Comparison of ENCODE assay signal across 25 cellular contexts in genomic region chr5:51395245-51395644, GRCh38. TPM values are rescaled to one million over a fixed set of nuclear protein-coding genes. Genes with fewer than 3 reads are reported as not detected.
DNase-seq lines count a peak whose midpoint lies in the region; ATAC-seq and TF ChIP-seq lines count a peak whose summit lies in the region.
"Had no signal": no experiment of that assay in that cellular context is flagged by ENCODE, and none has a peak within 500 bp of the region (broad histone marks: within the 10 kb centered on the region; RNA-seq: fewer than 3 reads in every experiment).

No MANE protein-coding gene starts in this region.

- H3K4me1 ChIP-seq in BE2C (peaks cover 37% of the 10 kb centered on the region), HUES6 (ENCODE audit: control insufficient read depth, insufficient read depth, low read length) (peaks cover 86% of the 10 kb centered on the region), iPS-15b (ENCODE audit: control insufficient read depth, insufficient read depth, low read length) (peaks cover 38% of the 10 kb centered on the region), heart left ventricle (no peaks in the 10 kb centered on the region)

- intact Hi-C loops in heart left ventricle (cut with DNase I) = no loop called here

- CTCF ChIA-PET in WTC11 (lab: Charles Lee) = interaction anchor here (0.7 to 2.1 kb wide), 5 partner anchors 10 to 432 kb away, joined by 3 to 20 read pairs (median 7); partner anchors contain the start of gene ISL1

- ATAC-seq in WTC11 (peak; percentile 33), heart left ventricle (no peak), GM21528 (IDR thresholded peaks at IDR 0.05; ENCODE audit: low FRiP score, unreplicated experiment) (no peak)
- ATAC-seq: K562, Right ventricle myocardium inferior had no signal

- no peak for TF ChIP-seq POLR2A in heart left ventricle (IDR thresholded peaks at IDR 0.05)

- H3K36me3 Mint-ChIP-seq in WTC11 = no peaks in the 10 kb centered on the region

- H3K4me1 Mint-ChIP-seq in WTC11 = peaks cover 88% of the 10 kb centered on the region

- TF ChIP-seq CTCF in BE2C (IDR thresholded peaks at IDR 0.05; ENCODE audit: low read depth, low read length) (no peak), WTC11 (IDR thresholded peaks at IDR 0.05) (no peak), foreskin fibroblast (IDR thresholded peaks at IDR 0.05; ENCODE audit: low read depth, low read length) (no peak), heart left ventricle (IDR thresholded peaks at IDR 0.05) (no peak)

- no peaks in the 10 kb centered on the region for H3K9me3 ChIP-seq in BE2C
- no peaks in the 10 kb centered on the region for H3K9me3 ChIP-seq in HUES6 (ENCODE audit: control insufficient read depth, insufficient read depth, low read depth, low read length)
- no peaks in the 10 kb centered on the region for H3K9me3 ChIP-seq in iPS-15b (ENCODE audit: control insufficient read depth, insufficient read depth, low read length)
- no peaks in the 10 kb centered on the region for H3K9me3 ChIP-seq in heart left ventricle
- H3K9me3 ChIP-seq: SJSA1 had no signal

- no peak for DNase-seq in BE2C
- no peak for DNase-seq in WTC11 (ENCODE audit: low spot score)
- no peak for DNase-seq in foreskin fibroblast
- DNase-seq in heart left ventricle = no peak
- DNase-seq in NCI-H2107 treated with DMSO at 0.1 percent for 48 hours (lab: John Stamatoyannopoulos, UW; ENCODE audit: unreplicated experiment) = no peak
- DNase-seq: 8988T; ACHN; GM23248; Kasumi-1; NCI-H1694; NCI-H2029 treated with DMSO at 0.1 percent for 48 hours; NCI-H446; NCI-H524 treated with DMSO at 0.1 percent for 48 hours; NCI-H774; NK-92 treated with Interleukin-12 subunit alpha and Interleukin-12 subunit beta, amount 100 ng/mL, for 24 hours; PC-9; T-helper 1 cell had no signal

- H3K27ac ChIP-seq in HUES6 (ENCODE audit: low read depth, low read length) (no peak overlapping the region), heart left ventricle (no peak overlapping the region)
- H3K27ac ChIP-seq: GM23248, PC-9, SJSA1 had no signal

- H3K9ac ChIP-seq in HUES6 (ENCODE audit: low read length) = no peak overlapping the region
- H3K9ac ChIP-seq in iPS-15b (ENCODE audit: low read depth, low read length) = no peak overlapping the region
- H3K9ac ChIP-seq: GM23248 had no signal

- no peak overlapping the region for H3K27ac Mint-ChIP-seq in WTC11

- peaks cover 44% of the 10 kb centered on the region for H3K36me3 ChIP-seq in BE2C
- H3K36me3 ChIP-seq in HUES6 (ENCODE audit: control insufficient read depth, insufficient read depth, low read length) = no peaks in the 10 kb centered on the region
- no peaks in the 10 kb centered on the region for H3K36me3 ChIP-seq in iPS-15b (ENCODE audit: control insufficient read depth, insufficient read depth, low read length)
- no peaks in the 10 kb centered on the region for H3K36me3 ChIP-seq in heart left ventricle
- H3K36me3 ChIP-seq: SJSA1 had no signal

- H3K27me3 Mint-ChIP-seq in WTC11 (ENCODE audit: low read depth) = peaks cover 100% of the 10 kb centered on the region

- H3K27me3 ChIP-seq in BE2C (no peaks in the 10 kb centered on the region), HUES6 (ENCODE audit: control insufficient read depth, insufficient read depth, low read length) (peaks cover 100% of the 10 kb centered on the region), iPS-15b (ENCODE audit: control insufficient read depth, insufficient read depth, low read length) (peaks cover 95% of the 10 kb centered on the region), heart left ventricle (peaks cover 17 to 100% (median 68%) of the 10 kb centered on the region in 9 donors)

- H3K4me3 ChIP-seq in BE2C (ENCODE audit: low read depth, low read length) (peak overlapping the region; percentile 35), HUES6 (ENCODE audit: low read depth, low read length) (peak overlapping the region; percentile 31; the same call in 1 of the 2 replicates), iPS-15b (ENCODE audit: low read depth, low read length) (peak overlapping the region; percentile 4), foreskin fibroblast (ENCODE audit: low read depth in 1 of 2, low read length in 2 of 2) (no peak overlapping the region), heart left ventricle (no peak overlapping the region)
- H3K4me3 ChIP-seq: GM23248, K562, PC-9, SJSA1 had no signal

- WGBS in heart left ventricle, 4 donors = 34 to 41% (median 39%) methylated on average over 6 of the region's 6 CpGs

- no peaks in the 10 kb centered on the region for H3K9me3 Mint-ChIP-seq in WTC11

- H3K4me3 Mint-ChIP-seq in WTC11 = no peak overlapping the region

- POLR2A ChIA-PET in WTC11 (lab: Charles Lee) = interaction anchor here (0.7 to 0.8 kb wide), 2 partner anchors 13 to 428 kb away, joined by 3 to 4 read pairs; no protein-coding TSS in a partner anchor

TF ChIP-seq in WTC11, 78 proteins besides CTCF, POLR2A, EP300 and RAD21:
- no peak for TF ChIP-seq MLX (CRISPR knock-in tag; IDR thresholded peaks at IDR 0.05)
- TF ChIP-seq USF2 (CRISPR knock-in tag; IDR thresholded peaks at IDR 0.05) = 0 out of 2 replicates have a peak, but pooled peaks have one; percentile 15
- TF ChIP-seq ZNF396 (CRISPR knock-in tag; IDR thresholded peaks at IDR 0.05; ENCODE audit: borderline replicate concordance) = no peak
- no peak for TF ChIP-seq ATF2 (CRISPR knock-in tag; IDR thresholded peaks at IDR 0.05; ENCODE audit: borderline replicate concordance, low read depth)

RNA-seq across cellular contexts. Expression of gene ISL1, which starts 12.0 kb away (rescaled TPM):
- 79.9 TPM for polyA plus RNA-seq in BE2C (2012; ENCODE audit: insufficient read depth, insufficient read length, low read depth)
- total RNA-seq in WTC11 (2021) = 0.07 to 0.18 TPM in 2 of 3 replicates, not detected in the other
- under 1 TPM in 2 of 9 donors, not detected in 7; 0.08 to 0.61 TPM for total RNA-seq in heart left ventricle
- polyA plus RNA-seq in heart left ventricle = not detected
- total RNA-seq: GM23248, K562, M059J, PC-9, Right ventricle myocardium inferior, RPMI7951 had no signal
- polyA plus RNA-seq: GM23248, K562 had no signal

Comparison
In these comparisons a context has a peak if more than half of its experiments do, and no peak if none do; other contexts are left out.
1. H3K4me3 ChIP-seq: peak in BE2C (single experiment), HUES6 (single experiment) and iPS-15b (single experiment); none in foreskin fibroblast (0 of 2) and heart left ventricle (0 of 12).